In genomic region chr2:43524180-43524965, GRCh38 we compare ENCODE assay signal across 11 cellular contexts.
DNase-seq lines count a peak whose midpoint lies in the region; ATAC-seq and TF ChIP-seq lines count a peak whose summit lies in the region.
"Had no signal": no experiment of that assay in that cellular context is flagged by ENCODE, and none has a peak within 500 bp of the region (broad histone marks: within the 10 kb centered on the region; RNA-seq: fewer than 3 reads in every experiment).

No MANE protein-coding gene starts in this region.

- H3K9me3 ChIP-seq in left lung, result peaks cover 0 to 4% of the 10 kb centered on the region in 2 donors

- peak; percentile 24 for TF ChIP-seq CTCF in 22Rv1 (IDR thresholded peaks at IDR 0.05)
- TF ChIP-seq CTCF in left lung (IDR thresholded peaks at IDR 0.05), result peak; percentile 23 to 36

- H3K27ac ChIP-seq in 22Rv1 (no peak overlapping the region), left lung (no peak overlapping the region)
- H3K27ac ChIP-seq: BLaER1 had no signal

- DNase-seq in HCEC 1CT (peak; percentile 42), astrocyte of the hippocampus (ENCODE audit: low read depth, low spot score) (peak; percentile 60), left lung (no peak), dermis blood vessel endothelial cell (no peak), OCI-M2 (lab: John Stamatoyannopoulos, UW; ENCODE audit: unreplicated experiment) (no peak), RPMI8226 (no peak)
- DNase-seq: NCI-H2171; stimulated activated CD4-positive, alpha-beta T cell treated with anti-CD3 and anti-CD28 coated beads, Interleukin-15, amount 100 ng/mL, for 24 hours had no signal

- H3K27me3 ChIP-seq in left lung, result no peaks in the 10 kb centered on the region
- H3K27me3 ChIP-seq: BLaER1 had no signal

- intact Hi-C loops in left lung (cut with DNase I), result no loop called here

- peaks cover 0 to 7% of the 10 kb centered on the region in 2 donors for H3K36me3 ChIP-seq in left lung

- H3K4me1 ChIP-seq in left lung, result peaks cover 6 to 16% of the 10 kb centered on the region in 2 donors
- H3K4me1 ChIP-seq: BLaER1 had no signal

- no peak overlapping the region for H3K4me3 ChIP-seq in left lung
- H3K4me3 ChIP-seq: BLaER1 had no signal

- ATAC-seq in left lung, result peak; percentile 14
- no peak for ATAC-seq in HG02885 (IDR thresholded peaks at IDR 0.05; ENCODE audit: poor library complexity, unreplicated experiment)

Comparison
In these comparisons a context has a peak if more than half of its experiments do, and no peak if none do; other contexts are left out.
1. DNase-seq: peak in HCEC 1CT (single experiment) and astrocyte of the hippocampus (single experiment); none in left lung (0 of 2), dermis blood vessel endothelial cell (single experiment), OCI-M2 (single experiment) and RPMI8226 (single experiment).